8 cellular contexts compared by ENCODE assay signal in the genomic region with DNA sequence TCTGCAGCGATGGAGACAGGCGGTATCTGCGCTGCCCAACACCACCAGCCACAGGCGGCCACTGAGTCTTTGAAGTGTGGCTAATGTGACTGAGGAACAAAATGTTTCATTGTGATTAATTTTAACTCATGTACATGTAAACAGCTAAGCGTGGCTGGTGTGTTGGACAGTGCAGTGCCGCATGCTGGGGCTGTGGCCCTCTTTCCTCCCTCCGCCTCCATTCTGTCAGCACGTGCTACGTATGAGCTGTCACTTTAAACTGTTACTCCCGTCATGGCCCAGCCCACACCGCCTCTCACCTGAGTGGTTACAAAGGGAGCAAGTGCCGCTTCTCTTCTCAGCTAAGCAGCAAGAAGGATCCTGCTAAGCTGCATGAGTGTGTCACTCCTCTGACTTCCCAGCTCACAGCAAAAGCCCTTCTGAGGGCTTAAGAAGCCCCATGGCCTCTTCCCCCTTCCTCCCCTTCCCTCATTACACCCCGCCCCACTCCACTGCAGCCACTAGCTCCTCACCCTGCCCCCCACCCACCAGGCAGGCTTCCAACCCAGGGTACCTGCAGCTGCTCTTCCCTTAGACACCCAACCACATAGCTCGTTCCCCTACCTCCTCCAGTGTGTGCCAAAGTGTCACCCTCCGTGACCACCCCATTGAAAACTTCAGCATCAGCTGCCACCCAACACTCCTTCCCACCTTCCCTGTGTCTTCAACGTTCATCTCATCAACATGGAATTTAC. TPM values are rescaled to one million over a fixed set of nuclear protein-coding genes. Genes with fewer than 3 reads are reported as not detected.
DNase-seq lines count a peak whose midpoint lies in the region; ATAC-seq and TF ChIP-seq lines count a peak whose summit lies in the region.

No MANE protein-coding gene starts in this region.

- H3K27me3 ChIP-seq in gastrocnemius medialis = no peaks in the 10 kb centered on the region

- peak; percentile 49 to 84 for ATAC-seq in gastrocnemius medialis
- no peak for ATAC-seq in GM18861 (IDR thresholded peaks at IDR 0.05; ENCODE audit: unreplicated experiment)
- no peak for ATAC-seq in HG03354 (IDR thresholded peaks at IDR 0.05; ENCODE audit: poor library complexity, severe bottlenecking, unreplicated experiment)

- TF ChIP-seq CTCF in gastrocnemius medialis (IDR thresholded peaks at IDR 0.05 in 4 of 5, conservative IDR thresholded peaks at IDR 0.05 in 1 of 5) = no peak

- intact Hi-C loops in gastrocnemius medialis (cut with DNase I; ENCODE audit: low total_unique reads) = loop anchor here (5.0 to 10.0 kb wide), 2 partner anchors 154 to 336 kb away; partner anchors contain the start of gene CAMKK1

- in situ Hi-C loops in gastrocnemius medialis (cut with MboI; ENCODE audit: low sequenced_read_pairs in 4 of 4) = loop anchor here (5.0 to 10.0 kb wide), 4 partner anchors 76 to 106 kb away; partner anchors contain the start of gene NCBP3 (in 2 of the 4)

- H3K9me3 ChIP-seq in gastrocnemius medialis = no peaks in the 10 kb centered on the region

- DNase-seq in NCI-H82 (lab: John Stamatoyannopoulos, UW) = peak; percentile 80
- no peak for DNase-seq in NCI-H82 treated with DMSO at 0.1 percent for 48 hours (lab: John Stamatoyannopoulos, UW; ENCODE audit: unreplicated experiment)
- DNase-seq in activated T-cell treated with anti-CD3 and anti-CD28 coated beads, Interleukin-2, amount 50 U/mL, for 48 hours = peak; percentile 79 to 81
- DNase-seq in germinal center (ENCODE audit: low spot score) = peak; percentile 58
- DNase-seq in gastrocnemius medialis = peak; percentile 56 to 79
- DNase-seq in NCI-H524 treated with DMSO at 0.1 percent for 48 hours (lab: John Stamatoyannopoulos, UW) = no peak

- no peaks in the 10 kb centered on the region for H3K36me3 ChIP-seq in gastrocnemius medialis

- peak overlapping the region; percentile 72 to 84 (median 80) for H3K27ac ChIP-seq in gastrocnemius medialis

- H3K4me3 ChIP-seq in gastrocnemius medialis = peak overlapping the region; percentile 35 to 50 (median 44)

- TF ChIP-seq POLR2A in gastrocnemius medialis (IDR thresholded peaks at IDR 0.05) = peak; percentile 36 to 50

- H3K4me1 ChIP-seq in gastrocnemius medialis = peaks cover 4 to 11% of the 10 kb centered on the region in 2 donors

RNA-seq across cellular contexts. Expression of gene HASPIN, which starts 15.0 kb away (rescaled TPM):
- 1 to 10 TPM in 1 of 4 donors, under 1 TPM in 3; 0.20 to 1.3 (median 0.24) TPM for total RNA-seq in gastrocnemius medialis

RNA-seq across cellular contexts. Expression of gene P2RX5, which starts 42.8 kb away (rescaled TPM):
- total RNA-seq in gastrocnemius medialis = 10 to 100 TPM; 12.3 to 52.9 (median 30.2) TPM

Comparison
In these comparisons a context has a peak if more than half of its experiments do, and no peak if none do; other contexts are left out.
1. DNase-seq: peak in NCI-H82 (single experiment), activated T-cell treated with anti-CD3 and anti-CD28 coated beads, Interleukin-2, amount 50 U/mL, for 48 hours (2 of 2), germinal center (single experiment) and gastrocnemius medialis (2 of 2); none in NCI-H82 treated with DMSO at 0.1 percent for 48 hours (single experiment) and NCI-H524 treated with DMSO at 0.1 percent for 48 hours (single experiment).
2. ATAC-seq: peak in gastrocnemius medialis (2 of 2); none in GM18861 (single experiment) and HG03354 (single experiment).